Comparison of ENCODE assay signal across 17 cellular contexts in genomic region chr10:93762979-93763391, GRCh38. TPM values are rescaled to one million over a fixed set of nuclear protein-coding genes. Genes with fewer than 3 reads are reported as not detected.
DNase-seq lines count a peak whose midpoint lies in the region; ATAC-seq, FAIRE-seq and TF ChIP-seq lines count a peak whose summit lies in the region.
"Had no signal": no experiment of that assay in that cellular context is flagged by ENCODE, and none has a peak within 500 bp of the region (broad histone marks: within the 10 kb centered on the region; RNA-seq: fewer than 3 reads in every experiment).

No MANE protein-coding gene starts in this region.

- H3K9me3 ChIP-seq in MM.1S (replicated peaks; ENCODE audit: insufficient read depth, low read length) (no peaks in the 10 kb centered on the region), suprapubic skin (no peaks in the 10 kb centered on the region), Peyer's patch (no peaks in the 10 kb centered on the region)

- ATAC-seq in GM21381 (IDR thresholded peaks at IDR 0.05; ENCODE audit: unreplicated experiment) (peak; percentile 74), foreskin keratinocyte (peak; percentile 19)
- ATAC-seq in activated T-helper 17 cell treated with anti-CD3 and anti-CD28 coated beads, Interleukin-2, amount 50 U/mL, for 72 hours (replicated peaks) = no peak
- ATAC-seq: K562, left ventricle myocardium superior had no signal

- 46% methylated on average over 5 of the region's 5 CpGs for WGBS in suprapubic skin

- H3K9ac ChIP-seq in MM.1S (ENCODE audit: low read length) = no peak overlapping the region

- peak; percentile 58 for DNase-seq in DMS53 (lab: John Stamatoyannopoulos, UW)
- DNase-seq in MM.1S = peak; percentile 17
- peak; percentile 19 to 46 for DNase-seq in foreskin keratinocyte
- no peak for DNase-seq in D721Med (ENCODE audit: insufficient read length, low spot score)
- DNase-seq in suprapubic skin (ENCODE audit: low spot score in 2 of 2) = no peak
- DNase-seq in Peyer's patch = no peak
- DNase-seq: activated T-cell treated with anti-CD3 and anti-CD28 coated beads, Interleukin-2, amount 50 U/mL, for 1 hour; aorta; DMS79 treated with DMSO at 0.1 percent for 48 hours; effector memory CD4-positive, alpha-beta T cell; left ventricle myocardium superior; occipital lobe; SHP77 treated with DMSO at 0.1 percent for 48 hours had no signal

- H3K9me2 ChIP-seq in MM.1S (replicated peaks; ENCODE audit: insufficient read depth, low read length) = no peaks in the 10 kb centered on the region

- TF ChIP-seq POLR2A in suprapubic skin (IDR thresholded peaks at IDR 0.05) = no peak
- TF ChIP-seq POLR2A in Peyer's patch (IDR thresholded peaks at IDR 0.05) = no peak

- H3K4me1 Mint-ChIP-seq in activated T-helper 17 cell treated with anti-CD3 and anti-CD28 coated beads, Interleukin-2, amount 50 U/mL, for 72 hours = peaks cover 1% of the 10 kb centered on the region

- no peaks in the 10 kb centered on the region for H3K36me3 Mint-ChIP-seq in activated T-helper 17 cell treated with anti-CD3 and anti-CD28 coated beads, Interleukin-2, amount 50 U/mL, for 72 hours (ENCODE audit: low read depth)

- H3K36me3 ChIP-seq in MM.1S (replicated peaks; ENCODE audit: insufficient read depth, low read length) (no peaks in the 10 kb centered on the region), suprapubic skin (no peaks in the 10 kb centered on the region), Peyer's patch (no peaks in the 10 kb centered on the region)

- no peaks in the 10 kb centered on the region for H3K4me1 ChIP-seq in MM.1S (ENCODE audit: low read length)
- H3K4me1 ChIP-seq in foreskin keratinocyte = no peaks in the 10 kb centered on the region
- H3K4me1 ChIP-seq in suprapubic skin = peaks cover 4% of the 10 kb centered on the region
- H3K4me1 ChIP-seq in Peyer's patch = no peaks in the 10 kb centered on the region

- H4K20me1 ChIP-seq in MM.1S (ENCODE audit: insufficient read depth, low read length) = no peaks in the 10 kb centered on the region

- H3K9me3 Mint-ChIP-seq in activated T-helper 17 cell treated with anti-CD3 and anti-CD28 coated beads, Interleukin-2, amount 50 U/mL, for 72 hours = no peaks in the 10 kb centered on the region

- TF ChIP-seq EP300 in suprapubic skin (IDR thresholded peaks at IDR 0.05) = no peak

- no peaks in the 10 kb centered on the region for H3K79me2 ChIP-seq in MM.1S (ENCODE audit: low read length)

- H3F3A ChIP-seq in MM.1S (ENCODE audit: insufficient read depth, low read length) = no peaks in the 10 kb centered on the region

- no peak overlapping the region for H3K4me2 ChIP-seq in MM.1S (ENCODE audit: low read depth, low read length)

- H3K27me3 Mint-ChIP-seq in activated T-helper 17 cell treated with anti-CD3 and anti-CD28 coated beads, Interleukin-2, amount 50 U/mL, for 72 hours = peaks cover 33% of the 10 kb centered on the region

- H3K27me3 ChIP-seq in MM.1S (replicated peaks; ENCODE audit: insufficient read depth, low read length) (no peaks in the 10 kb centered on the region), foreskin keratinocyte (peaks cover 62% of the 10 kb centered on the region), suprapubic skin (peaks cover 7% of the 10 kb centered on the region), Peyer's patch (no peaks in the 10 kb centered on the region)

- no peak for TF ChIP-seq CTCF in MM.1S (IDR thresholded peaks at IDR 0.05; ENCODE audit: low read length)
- TF ChIP-seq CTCF in foreskin keratinocyte (conservative IDR thresholded peaks at IDR 0.05) = no peak
- no peak for TF ChIP-seq CTCF in D721Med (IDR thresholded peaks at IDR 0.05; ENCODE audit: insufficient read depth, missing control alignments)
- TF ChIP-seq CTCF in suprapubic skin (IDR thresholded peaks at IDR 0.05) = no peak
- no peak for TF ChIP-seq CTCF in Peyer's patch (IDR thresholded peaks at IDR 0.05)

- H3K4me3 Mint-ChIP-seq in activated T-helper 17 cell treated with anti-CD3 and anti-CD28 coated beads, Interleukin-2, amount 50 U/mL, for 72 hours = no peak overlapping the region

- no peak overlapping the region for H3K27ac ChIP-seq in MM.1S (ENCODE audit: low read length)
- H3K27ac ChIP-seq in foreskin keratinocyte = no peak overlapping the region
- H3K27ac ChIP-seq in suprapubic skin = no peak overlapping the region
- no peak overlapping the region for H3K27ac ChIP-seq in Peyer's patch

- no peak for FAIRE-seq in D721Med (lab: Jason Lieb, UNC)
- FAIRE-seq: K562 had no signal

- H3K4me3 ChIP-seq in MM.1S (ENCODE audit: low read length) = no peak overlapping the region
- no peak overlapping the region for H3K4me3 ChIP-seq in suprapubic skin
- H3K4me3 ChIP-seq in Peyer's patch = no peak overlapping the region
- H3K4me3 ChIP-seq: K562 had no signal

- H2AFZ ChIP-seq in MM.1S (ENCODE audit: low read length) = no peak overlapping the region

- no peak overlapping the region for H3K27ac Mint-ChIP-seq in activated T-helper 17 cell treated with anti-CD3 and anti-CD28 coated beads, Interleukin-2, amount 50 U/mL, for 72 hours

RNA-seq across cellular contexts. Expression of gene LGI1, which starts 5.2 kb away (rescaled TPM):
- not detected in 2 replicates for total RNA-seq in foreskin keratinocyte
- polyA plus RNA-seq in foreskin keratinocyte = not detected in 2 replicates
- total RNA-seq in suprapubic skin = not detected
- 1 to 10 TPM in 2 of 4 donors, not detected in 2; 1.1 to 1.9 TPM for total RNA-seq in Peyer's patch
- total RNA-seq in activated T-helper 17 cell treated with anti-CD3 and anti-CD28 coated beads, Interleukin-2, amount 50 U/mL, for 72 hours = not detected
- total RNA-seq: glomerular endothelial cell, K562, left ventricle myocardium superior had no signal
- polyA plus RNA-seq: K562 had no signal

Comparison
In these comparisons a context has a peak if more than half of its experiments do, and no peak if none do; other contexts are left out.
1. DNase-seq: peak in DMS53 (single experiment), MM.1S (single experiment) and foreskin keratinocyte (2 of 2); none in D721Med (single experiment), suprapubic skin (0 of 2) and Peyer's patch (0 of 3).